8 cellular contexts compared by ENCODE assay signal in genomic region chr22:38203090-38203810, GRCh38. TPM values are rescaled to one million over a fixed set of nuclear protein-coding genes. Genes with fewer than 3 reads are reported as not detected.
A peak's percentile ranks its signal among the peaks of the same experiment; 100 is the strongest.
DNase-seq lines count a peak whose midpoint lies in the region; ATAC-seq and TF ChIP-seq lines count a peak whose summit lies in the region.

No MANE protein-coding gene starts in this region.

- CTCF ChIA-PET in activated CD4-positive, alpha-beta memory T cell treated with anti-CD3 and anti-CD28 coated beads, Interleukin-2, amount 10 ng/mL, durations not matched to agents 7 days and 5 days (lab: Charles Lee) = interaction anchor here (0.6 to 3.5 kb wide), 5 partner anchors 21 to 369 kb away, joined by 3 to 16 read pairs (median 4); partner anchors contain the start of gene PLA2G6

- H3K27ac ChIP-seq in BLaER1 treated with 17β-estradiol and CSF1 and Interleukin-3, amounts not matched to agents 10 nM and 100 nM = peak overlapping the region; percentile 71 to 97 (median 87)
- H3K27ac ChIP-seq in fibroblast of lung (ENCODE audit: insufficient read depth, low read length) (peak overlapping the region; percentile 100), ovary (peak overlapping the region; percentile 99 to 100)

- H3K27ac Mint-ChIP-seq in activated CD4-positive, alpha-beta memory T cell treated with anti-CD3 and anti-CD28 coated beads, Interleukin-2, amount 10 ng/mL, durations not matched to agents 7 days and 5 days = peak overlapping the region; percentile 76

- WGBS in ovary, 3 donors = 11 to 16% (median 13%) methylated on average over 18 to 19 of the region's 19 CpGs

- no peak for TF ChIP-seq EP300 in ovary (IDR thresholded peaks at IDR 0.05)

- H3K4me3 ChIP-seq in BLaER1 treated with 17β-estradiol and CSF1 and Interleukin-3, amounts not matched to agents 10 nM and 100 nM = peak overlapping the region; percentile 83 to 100 (median 90)
- peak overlapping the region; percentile 66 for H3K4me3 ChIP-seq in HFF-Myc (replicated peaks; ENCODE audit: low read depth, low read length)
- peak overlapping the region; percentile 70 to 87 (median 80) for H3K4me3 ChIP-seq in fibroblast of lung (replicated peaks in 1 of 4; ENCODE audit: control extremely low read depth in 1 of 4, insufficient read depth in 1 of 4, low read depth in 3 of 4, low read length in 4 of 4)
- H3K4me3 ChIP-seq in ovary = peak overlapping the region; percentile 99

- intact Hi-C loops in ovary (cut with DNase I) = loop anchor here in 2 of 4 donors (10.0 kb wide), 3 partner anchors 52 to 358 kb away; partner anchors contain the start of genes ANKRD54 (in 1 of the 2) and EIF3L (in 1 of the 2)

- ATAC-seq in HG02763 (IDR thresholded peaks at IDR 0.05; ENCODE audit: unreplicated experiment) = no peak
- ATAC-seq in HG03571 (IDR thresholded peaks at IDR 0.05; ENCODE audit: unreplicated experiment) = no peak

- no peak for TF ChIP-seq CTCF in HFF-Myc (IDR thresholded peaks at IDR 0.05; ENCODE audit: low read depth, low read length, missing control alignments)
- TF ChIP-seq CTCF in fibroblast of lung (conservative IDR thresholded peaks at IDR 0.05 in 1 of 2, IDR thresholded peaks at IDR 0.05 in 1 of 2; ENCODE audit: low read depth in 1 of 2, low read length in 2 of 2) = no peak
- no peak for TF ChIP-seq CTCF in ovary (IDR thresholded peaks at IDR 0.05)

- peak overlapping the region; percentile 81 to 98 (median 91) for H3K9ac ChIP-seq in BLaER1 treated with 17β-estradiol and CSF1 and Interleukin-3, amounts not matched to agents 10 nM and 100 nM
- peak overlapping the region; percentile 99 for H3K9ac ChIP-seq in fibroblast of lung (ENCODE audit: insufficient read depth, low read length)

- H3K27me3 Mint-ChIP-seq in activated CD4-positive, alpha-beta memory T cell treated with anti-CD3 and anti-CD28 coated beads, Interleukin-2, amount 10 ng/mL, durations not matched to agents 7 days and 5 days = no peaks in the 10 kb centered on the region

- H3K4me3 Mint-ChIP-seq in activated CD4-positive, alpha-beta memory T cell treated with anti-CD3 and anti-CD28 coated beads, Interleukin-2, amount 10 ng/mL, durations not matched to agents 7 days and 5 days = peak overlapping the region; percentile 83

- H3K4me1 ChIP-seq in BLaER1 treated with 17β-estradiol and CSF1 and Interleukin-3, amounts not matched to agents 10 nM and 100 nM = peaks cover 67 to 88% (median 71%) of the 10 kb centered on the region in 10 experiments
- H3K4me1 ChIP-seq in fibroblast of lung (ENCODE audit: control insufficient read depth, extremely low read depth, insufficient read depth, low read length) = peaks cover 23% of the 10 kb centered on the region
- peaks cover 22% of the 10 kb centered on the region for H3K4me1 ChIP-seq in ovary (ENCODE audit: insufficient read depth)

- H3K27me3 ChIP-seq in BLaER1 treated with 17β-estradiol and CSF1 and Interleukin-3, amounts not matched to agents 10 nM and 100 nM = no peaks in the 10 kb centered on the region
- H3K27me3 ChIP-seq in fibroblast of lung (ENCODE audit: control insufficient read depth, insufficient read depth, low read length) (no peaks in the 10 kb centered on the region), ovary (no peaks in the 10 kb centered on the region)

- peak overlapping the region; percentile 90 to 100 (median 99) for H3K4me2 ChIP-seq in BLaER1 treated with 17β-estradiol and CSF1 and Interleukin-3, amounts not matched to agents 10 nM and 100 nM
- H3K4me2 ChIP-seq in fibroblast of lung (ENCODE audit: extremely low read depth, insufficient read depth, low read length) = peak overlapping the region; percentile 69

- H3K9me3 Mint-ChIP-seq in activated CD4-positive, alpha-beta memory T cell treated with anti-CD3 and anti-CD28 coated beads, Interleukin-2, amount 10 ng/mL, durations not matched to agents 7 days and 5 days = no peaks in the 10 kb centered on the region

- peaks cover 0 to 15% (median 0%) of the 10 kb centered on the region in 11 experiments; a peak in 4 of 22 replicates for H3K36me3 ChIP-seq in BLaER1 treated with 17β-estradiol and CSF1 and Interleukin-3, amounts not matched to agents 10 nM and 100 nM
- H3K36me3 ChIP-seq in fibroblast of lung (ENCODE audit: control insufficient read depth, insufficient read depth, low read length) (peaks cover 2% of the 10 kb centered on the region), ovary (no peaks in the 10 kb centered on the region)

- peaks cover 53% of the 10 kb centered on the region for H3K79me2 ChIP-seq in fibroblast of lung (ENCODE audit: control insufficient read depth, insufficient read depth, low read length)

- no peaks in the 10 kb centered on the region for H3K9me3 ChIP-seq in BLaER1 treated with 17β-estradiol and CSF1 and Interleukin-3, amounts not matched to agents 10 nM and 100 nM (replicated peaks in 1 of 11)
- H3K9me3 ChIP-seq in fibroblast of lung (ENCODE audit: control insufficient read depth, insufficient read depth, low read depth, low read length) = no peaks in the 10 kb centered on the region
- no peaks in the 10 kb centered on the region for H3K9me3 ChIP-seq in ovary

- H3K36me3 Mint-ChIP-seq in activated CD4-positive, alpha-beta memory T cell treated with anti-CD3 and anti-CD28 coated beads, Interleukin-2, amount 10 ng/mL, durations not matched to agents 7 days and 5 days (ENCODE audit: low read depth) = peaks cover 7% of the 10 kb centered on the region

- TF ChIP-seq POLR2A in ovary (IDR thresholded peaks at IDR 0.05) = no peak

- H2AFZ ChIP-seq in fibroblast of lung (ENCODE audit: low read length) = no peak overlapping the region

- POLR2A ChIA-PET in activated CD4-positive, alpha-beta memory T cell treated with anti-CD3 and anti-CD28 coated beads, Interleukin-2, amount 10 ng/mL, durations not matched to agents 7 days and 5 days (lab: Charles Lee) = interaction anchor here (0.7 to 8.2 kb wide), 8 partner anchors 11 to 196 kb away, joined by 4 to 93 read pairs (median 5); partner anchors contain the start of gene PLA2G6

- peaks cover 22 to 63% (median 43%) of the 10 kb centered on the region in 11 experiments for H4K20me1 ChIP-seq in BLaER1 treated with 17β-estradiol and CSF1 and Interleukin-3, amounts not matched to agents 10 nM and 100 nM
- H4K20me1 ChIP-seq in fibroblast of lung (ENCODE audit: control insufficient read depth, extremely low read depth, insufficient read depth, low read length) = no peaks in the 10 kb centered on the region

- DNase-seq in HFF-Myc (ENCODE audit: extremely low read depth, low read depth) = no peak
- DNase-seq in activated CD4-positive, alpha-beta memory T cell treated with anti-CD3 and anti-CD28 coated beads, Interleukin-2, amount 10 ng/mL, durations not matched to agents 7 days and 5 days = peak; percentile 65
- DNase-seq in fibroblast of lung (ENCODE audit: low read depth in 2 of 2) = peak; percentile 33 to 44
- peak; percentile 55 to 75 (median 63) for DNase-seq in ovary
- no peak for DNase-seq in NOMO-1 treated with dmso at 0.1 percent for 144 hours (lab: John Stamatoyannopoulos, UW; ENCODE audit: unreplicated experiment)

- peaks cover 61% of the 10 kb centered on the region for H3K4me1 Mint-ChIP-seq in activated CD4-positive, alpha-beta memory T cell treated with anti-CD3 and anti-CD28 coated beads, Interleukin-2, amount 10 ng/mL, durations not matched to agents 7 days and 5 days

RNA-seq across cellular contexts. Expression of gene MAFF, which starts 1.5 kb away (rescaled TPM):
- 10 to 100 TPM; 15.3 to 16.4 TPM for total RNA-seq in activated CD4-positive, alpha-beta memory T cell treated with anti-CD3 and anti-CD28 coated beads, Interleukin-2, amount 10 ng/mL, durations not matched to agents 7 days and 5 days
- total RNA-seq in fibroblast of lung (20.5 and 26.3 TPM in 2 replicates), ovary (100 to 1,000 TPM in 1 of 7 donors, 10 to 100 TPM in 6; 15.0 to 153 (median 19.4) TPM)
- polyA plus RNA-seq in fibroblast of lung (8.8 and 18.5 TPM in 2 replicates), ovary (10 to 100 TPM; 13.3 to 25.2 TPM)
- 13.1 and 24.4 TPM in 2 replicates for polyA plus RNA-seq in fibroblast of lung (2012)
- 4.9 and 10.7 TPM in 2 replicates for polyA minus RNA-seq in fibroblast of lung (ENCODE audit: low replicate concordance)

RNA-seq across cellular contexts. Expression of gene PLA2G6, which starts 21.6 kb away (rescaled TPM):
- 10 to 100 TPM; 80.7 to 85.7 TPM for total RNA-seq in activated CD4-positive, alpha-beta memory T cell treated with anti-CD3 and anti-CD28 coated beads, Interleukin-2, amount 10 ng/mL, durations not matched to agents 7 days and 5 days
- total RNA-seq in fibroblast of lung (24.9 and 29.9 TPM in 2 replicates), ovary (10 to 100 TPM; 22.5 to 60.5 (median 39.4) TPM)
- polyA plus RNA-seq in fibroblast of lung (4.4 and 4.8 TPM in 2 replicates), ovary (10 to 100 TPM; 16.4 to 68.4 TPM)
- polyA plus RNA-seq in fibroblast of lung (2012) = 3.2 and 5.1 TPM in 2 replicates
- polyA minus RNA-seq in fibroblast of lung (ENCODE audit: low replicate concordance) = 24.8 and 39.5 TPM in 2 replicates

Comparison
In these comparisons a context has a peak if more than half of its experiments do, and no peak if none do; other contexts are left out.
1. DNase-seq: peak in activated CD4-positive, alpha-beta memory T cell treated with anti-CD3 and anti-CD28 coated beads, Interleukin-2, amount 10 ng/mL, durations not matched to agents 7 days and 5 days (single experiment), fibroblast of lung (2 of 2) and ovary (5 of 5); none in HFF-Myc (single experiment) and NOMO-1 treated with dmso at 0.1 percent for 144 hours (single experiment).
2. Peak in every context shown above with its lines, with median percentiles within 50 percentile points of each other: H3K27ac ChIP-seq and H3K4me3 ChIP-seq.